Comparison of ENCODE assay signal across 1 cellular context in genomic region chr6:107121964-107122495, GRCh38.
TF ChIP-seq lines count a peak whose summit lies in the region.

No MANE protein-coding gene starts in this region.

TF ChIP-seq in SK-N-SH, 30 proteins besides CTCF, POLR2A, EP300 and RAD21 (continued from another document):
- no peak for TF ChIP-seq ZBTB33 (IDR thresholded peaks at IDR 0.05; ENCODE audit: borderline replicate concordance, low read depth)
- TF ChIP-seq PBX3 (IDR thresholded peaks at IDR 0.05) = no peak
